ENCODE assay signal across 9 cellular contexts in the genomic region with DNA sequence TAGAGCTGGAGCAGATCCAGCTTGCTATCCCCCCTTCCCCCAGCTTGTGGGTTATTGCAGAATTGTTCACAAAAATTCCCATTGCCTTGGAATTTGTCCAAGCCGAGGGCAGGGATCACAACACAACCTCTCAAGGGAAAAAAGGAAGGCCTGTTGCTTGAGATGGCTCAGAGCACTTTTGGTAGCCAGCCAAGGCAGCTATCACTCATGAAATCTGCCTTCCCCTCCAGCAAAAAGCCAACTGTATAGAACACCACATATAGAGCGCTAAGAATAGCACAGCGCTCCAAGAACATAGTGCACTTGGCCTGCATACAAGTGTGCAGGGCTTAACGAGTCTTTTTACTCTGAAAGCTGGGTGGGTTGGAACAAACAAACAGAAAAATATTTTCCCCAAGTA. TPM values are rescaled to one million over a fixed set of nuclear protein-coding genes. Genes with fewer than 3 reads are reported as not detected.
DNase-seq lines count a peak whose midpoint lies in the region; ATAC-seq, FAIRE-seq and TF ChIP-seq lines count a peak whose summit lies in the region.
"Had no signal": no experiment of that assay in that cellular context is flagged by ENCODE, and none has a peak within 500 bp of the region (broad histone marks: within the 10 kb centered on the region; RNA-seq: fewer than 3 reads in every experiment).

No MANE protein-coding gene starts in this region.

- peaks cover 3 to 21% of the 10 kb centered on the region in 2 experiments for H3K27me3 ChIP-seq in endothelial cell of umbilical vein (ENCODE audit: control insufficient read depth in 2 of 2, insufficient read depth in 2 of 2, low read length in 2 of 2)

- no peaks in the 10 kb centered on the region for H3K36me3 ChIP-seq in endothelial cell of umbilical vein (ENCODE audit: control insufficient read depth in 2 of 2, extremely low read depth in 1 of 2, insufficient read depth in 2 of 2, low read length in 2 of 2)

- H3K9me1 ChIP-seq in endothelial cell of umbilical vein (replicated peaks; ENCODE audit: control insufficient read depth, extremely low read depth, insufficient read depth, low read length): no peaks in the 10 kb centered on the region

- CTCF ChIA-PET in endothelial cell of umbilical vein (lab: Charles Lee): interaction anchor here (1.1 to 3.5 kb wide), 11 partner anchors 16 to 858 kb away, joined by 3 to 31 read pairs (median 9); a partner anchor contains a TSS

- peak overlapping the region; percentile 4 for H3K4me2 ChIP-seq in endothelial cell of umbilical vein (ENCODE audit: insufficient read depth, low read length)

- no peak overlapping the region for H3K27ac Mint-ChIP-seq in activated naive CD4-positive, alpha-beta T cell treated with anti-CD3 and anti-CD28 coated beads, Interleukin-2, amount 50 U/mL, for 72 hours

- H3K79me2 ChIP-seq in endothelial cell of umbilical vein (ENCODE audit: control insufficient read depth, insufficient read depth, low read length): no peaks in the 10 kb centered on the region

- no peak for ATAC-seq in activated naive CD4-positive, alpha-beta T cell treated with anti-CD3 and anti-CD28 coated beads, Interleukin-2, amount 50 U/mL, for 72 hours

- TF ChIP-seq CTCF in endothelial cell of umbilical vein (IDR thresholded peaks at IDR 0.05; ENCODE audit: extremely low read depth in 1 of 2, insufficient read depth in 1 of 2, low read depth in 1 of 2, low read length in 2 of 2): no peak

- no peak for TF ChIP-seq POLR2A in endothelial cell of umbilical vein (IDR thresholded peaks at IDR 0.05; ENCODE audit: low read depth, low read length)

- BruUV-seq in endothelial cell of umbilical vein (replicated peaks; lab: Mats Ljungman, UMichigan): no TSS peak

- H3K4me3 ChIP-seq in endothelial cell of umbilical vein (replicated peaks in 1 of 3; ENCODE audit: insufficient read depth in 1 of 3, low read depth in 1 of 3, low read length in 3 of 3): no peak overlapping the region

- H2AFZ ChIP-seq in endothelial cell of umbilical vein (ENCODE audit: low read depth, low read length): no peak overlapping the region

- FAIRE-seq in G401.6 (lab: Jason Lieb, UNC) (peak; percentile 96), endothelial cell of umbilical vein (lab: Jason Lieb, UNC) (peak; percentile 88)

- no peaks in the 10 kb centered on the region for H3K9me3 ChIP-seq in endothelial cell of umbilical vein (replicated peaks; ENCODE audit: control insufficient read depth, insufficient read depth, low read length)

- DNase-seq in NCI-H2171 treated with DMSO at 0.1 percent for 48 hours (lab: John Stamatoyannopoulos, UW) (peak; percentile 93), endothelial cell of umbilical vein (ENCODE audit: low read depth, low spot score) (peak; percentile 95), renal cortical epithelial cell (ENCODE audit: low read depth) (peak; percentile 88), NCI-H1417 treated with DMSO at 0.1 percent for 48 hours (lab: John Stamatoyannopoulos, UW) (no peak), COLO668 (lab: John Stamatoyannopoulos, UW; ENCODE audit: unreplicated experiment) (no peak), CD1c-positive myeloid dendritic cell (ENCODE audit: extremely low spot score) (no peak)
- no peak for DNase-seq in activated naive CD4-positive, alpha-beta T cell treated with anti-CD3 and anti-CD28 coated beads, Interleukin-2, amount 50 U/mL, for 72 hours (ENCODE audit: low spot score in 2 of 2)

- H3K4me1 ChIP-seq in endothelial cell of umbilical vein (ENCODE audit: control insufficient read depth, extremely low read depth, insufficient read depth, low read length): peaks cover 19% of the 10 kb centered on the region

- H3K9me3 Mint-ChIP-seq in activated naive CD4-positive, alpha-beta T cell treated with anti-CD3 and anti-CD28 coated beads, Interleukin-2, amount 50 U/mL, for 72 hours: no peaks in the 10 kb centered on the region

- H3K36me3 Mint-ChIP-seq in activated naive CD4-positive, alpha-beta T cell treated with anti-CD3 and anti-CD28 coated beads, Interleukin-2, amount 50 U/mL, for 72 hours: no peaks in the 10 kb centered on the region

- no peaks in the 10 kb centered on the region for H4K20me1 ChIP-seq in endothelial cell of umbilical vein (replicated peaks; ENCODE audit: control insufficient read depth, extremely low read depth, insufficient read depth, low read length)

- no peak overlapping the region for H3K27ac ChIP-seq in endothelial cell of umbilical vein (ENCODE audit: insufficient read depth, low read depth, low read length)

- H3K9ac ChIP-seq in endothelial cell of umbilical vein (replicated peaks; ENCODE audit: extremely low read depth, insufficient read depth, low read length): no peak overlapping the region

- POLR2A ChIA-PET in endothelial cell of umbilical vein (lab: Charles Lee): interaction anchor here (0.6 to 1.2 kb wide), 2 partner anchors 136 to 1549 kb away, joined by 5 to 7 read pairs; a partner anchor contains a TSS

- dilution Hi-C loops in endothelial cell of umbilical vein (cut with MboI; ENCODE audit: extremely low pct_ligation_motif_present, low sequenced_read_pairs): no loop called here

- intact Hi-C loops in endothelial cell of umbilical vein (cut with micrococcal nuclease): loop anchor here (10.0 kb wide), 1 partner anchor 234 kb away; no protein-coding TSS in a partner anchor

TF ChIP-seq in endothelial cell of umbilical vein, 7 proteins besides CTCF, POLR2A, EP300 and RAD21:
- no peak for TF ChIP-seq EZH2 (IDR thresholded peaks at IDR 0.05; ENCODE audit: borderline replicate concordance, low read depth, low read length, severe bottlenecking)
- peak; percentile 87 for TF ChIP-seq GATA2 (IDR thresholded peaks at IDR 0.05; ENCODE audit: insufficient read depth, insufficient read length, low read depth, low read length)
- peak; percentile 22 for TF ChIP-seq POLR2AphosphoS5 (IDR thresholded peaks at IDR 0.05; ENCODE audit: insufficient read depth, low read depth, low read length)
- TF ChIP-seq MYC (IDR thresholded peaks at IDR 0.05; ENCODE audit: low read depth, low read length): no peak
- TF ChIP-seq, protein P1, sequence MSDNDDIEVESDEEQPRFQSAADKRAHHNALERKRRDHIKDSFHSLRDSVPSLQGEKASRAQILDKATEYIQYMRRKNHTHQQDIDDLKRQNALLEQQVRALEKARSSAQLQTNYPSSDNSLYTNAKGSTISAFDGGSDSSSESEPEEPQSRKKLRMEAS (IDR thresholded peaks at IDR 0.05; ENCODE audit: insufficient read depth, insufficient read length): no peak
- TF ChIP-seq JUN (IDR thresholded peaks at IDR 0.05; ENCODE audit: borderline replicate concordance, insufficient read depth, insufficient read length, low read depth): no peak
- TF ChIP-seq FOS (IDR thresholded peaks at IDR 0.05; ENCODE audit: borderline replicate concordance, insufficient read depth, low read length): no peak
TF ChIP-seq in endothelial cell of umbilical vein: peak in this region for 2.

RNA-seq across cellular contexts. Expression of a gene that starts 46.2 kb away (rescaled TPM):
- total RNA-seq in endothelial cell of umbilical vein (not detected in 2 replicates), renal cortical epithelial cell (4.3 and 4.6 TPM in 2 replicates)
- not detected in 2 replicates for polyA plus RNA-seq in endothelial cell of umbilical vein
- polyA plus RNA-seq in endothelial cell of umbilical vein (2011; cell fraction: cytosol; rRNA removed): not detected in 2 replicates
- polyA plus RNA-seq in endothelial cell of umbilical vein (2011; cell fraction: nucleus; rRNA removed): not detected in 2 replicates
- polyA plus RNA-seq in endothelial cell of umbilical vein (2012): not detected in 2 replicates
- 0.07 TPM in 1 of 2 replicates, not detected in the other for polyA minus RNA-seq in endothelial cell of umbilical vein
- 0.92 TPM for polyA minus RNA-seq in endothelial cell of umbilical vein (2011; cell fraction: cytosol; rRNA and poly(A)+ RNA removed)
- polyA minus RNA-seq in endothelial cell of umbilical vein (2011; cell fraction: nucleus; rRNA and poly(A)+ RNA removed): not detected in 2 replicates
- 1 to 10 TPM; 1.1 TPM for total RNA-seq in activated naive CD4-positive, alpha-beta T cell treated with anti-CD3 and anti-CD28 coated beads, Interleukin-2, amount 50 U/mL, for 72 hours
- total RNA-seq: osteoblast had no signal

Comparison
In these comparisons a context has a peak if more than half of its experiments do, and no peak if none do; other contexts are left out.
1. DNase-seq: peak in NCI-H2171 treated with DMSO at 0.1 percent for 48 hours (single experiment), endothelial cell of umbilical vein (single experiment) and renal cortical epithelial cell (single experiment); none in NCI-H1417 treated with DMSO at 0.1 percent for 48 hours (single experiment), COLO668 (single experiment), activated naive CD4-positive, alpha-beta T cell treated with anti-CD3 and anti-CD28 coated beads, Interleukin-2, amount 50 U/mL, for 72 hours (0 of 2) and CD1c-positive myeloid dendritic cell (single experiment).